ENCODE assay signal across 9 cellular contexts in genomic region chr2:53715568-53715967, GRCh38. TPM values are rescaled to one million over a fixed set of nuclear protein-coding genes. Genes with fewer than 3 reads are reported as not detected.
A peak's percentile ranks its signal among the peaks of the same experiment; 100 is the strongest.
DNase-seq lines count a peak whose midpoint lies in the region; ATAC-seq and TF ChIP-seq lines count a peak whose summit lies in the region.
"Had no signal": no experiment of that assay in that cellular context is flagged by ENCODE, and none has a peak within 500 bp of the region (broad histone marks: within the 10 kb centered on the region; RNA-seq: fewer than 3 reads in every experiment).

No MANE protein-coding gene starts in this region.

- H3K27ac ChIP-seq in left ventricle myocardium inferior (replicated peaks) (no peak overlapping the region), OCI-LY7 (ENCODE audit: low read depth, low read length, poor library complexity, severe bottlenecking) (no peak overlapping the region), upper lobe of right lung (no peak overlapping the region)
- no peak overlapping the region for H3K27ac ChIP-seq in effector memory CD4-positive, alpha-beta T cell (ENCODE audit: insufficient read depth, low read length, poor library complexity, severe bottlenecking)

- no peak overlapping the region for H3K4me2 ChIP-seq in OCI-LY7 (ENCODE audit: low read length)

- no peaks in the 10 kb centered on the region for H3K9me2 ChIP-seq in OCI-LY7 (ENCODE audit: insufficient read depth, low read length)

- H3K4me3 ChIP-seq in left ventricle myocardium inferior (no peak overlapping the region), OCI-LY7 (ENCODE audit: low read depth, low read length, poor library complexity, severe bottlenecking) (no peak overlapping the region), upper lobe of right lung (no peak overlapping the region)
- H3K4me3 ChIP-seq in effector memory CD4-positive, alpha-beta T cell (ENCODE audit: insufficient read depth, low read depth, low read length, poor library complexity, severe bottlenecking): no peak overlapping the region

- DNase-seq in left ventricle myocardium inferior (no peak), Right ventricle myocardium superior (no peak), OCI-LY7 (ENCODE audit: low spot score) (peak; percentile 10), fibroblast of peridontal ligament (ENCODE audit: extremely low read depth) (peak; percentile 25), upper lobe of right lung (no peak), NCI-H226 (no peak)
- DNase-seq in effector memory CD4-positive, alpha-beta T cell: no peak
- DNase-seq: activated CD4-positive, alpha-beta memory T cell treated with anti-CD3 and anti-CD28 coated beads, Interleukin-2, amount 10 ng/mL, durations not matched to agents 7 days and 5 days had no signal

- POLR2A ChIA-PET in OCI-LY7 (lab: Charles Lee): no interaction called here

- no peaks in the 10 kb centered on the region for H3K79me2 ChIP-seq in OCI-LY7 (ENCODE audit: insufficient read depth, low read depth, low read length)

- CTCF ChIA-PET in OCI-LY7 (lab: Charles Lee; ENCODE audit: unreplicated experiment): no interaction called here

- H3K36me3 ChIP-seq in left ventricle myocardium inferior (peaks cover 31% of the 10 kb centered on the region), OCI-LY7 (ENCODE audit: insufficient read depth, low read length) (peaks cover 47% of the 10 kb centered on the region), upper lobe of right lung (peaks cover 15% of the 10 kb centered on the region)
- H3K36me3 ChIP-seq in effector memory CD4-positive, alpha-beta T cell (ENCODE audit: control insufficient read depth, insufficient read depth, low read length): peaks cover 9% of the 10 kb centered on the region

- intact Hi-C loops in left ventricle myocardium inferior (cut with micrococcal nuclease): loop anchor here (10.0 kb wide), 1 partner anchor 291 kb away; no protein-coding TSS in a partner anchor
- intact Hi-C loops in Right ventricle myocardium superior (cut with DNase I): no loop called here
- intact Hi-C loops in OCI-LY7 (cut with micrococcal nuclease; ENCODE audit: unreplicated experiment): no loop called here
- intact Hi-C loops in upper lobe of right lung (cut with DNase I): no loop called here

- no peak for ATAC-seq in Right ventricle myocardium superior (ENCODE audit: poor library complexity)
- ATAC-seq in upper lobe of right lung: no peak
- ATAC-seq in GM19455 (IDR thresholded peaks at IDR 0.05; ENCODE audit: unreplicated experiment): no peak

- H4K20me1 ChIP-seq in OCI-LY7 (ENCODE audit: insufficient read depth, low read length): no peaks in the 10 kb centered on the region

- H3K27me3 ChIP-seq in left ventricle myocardium inferior (ENCODE audit: low read depth) (no peaks in the 10 kb centered on the region), upper lobe of right lung (no peaks in the 10 kb centered on the region)
- H3K27me3 ChIP-seq in effector memory CD4-positive, alpha-beta T cell (replicated peaks; ENCODE audit: control insufficient read depth, insufficient read depth, low read length, poor library complexity, severe bottlenecking): no peaks in the 10 kb centered on the region

- no peaks in the 10 kb centered on the region for H3K4me1 ChIP-seq in left ventricle myocardium inferior
- no peaks in the 10 kb centered on the region for H3K4me1 ChIP-seq in OCI-LY7 (ENCODE audit: insufficient read depth, low read length, poor library complexity, severe bottlenecking)
- no peaks in the 10 kb centered on the region for H3K4me1 ChIP-seq in upper lobe of right lung
- no peaks in the 10 kb centered on the region for H3K4me1 ChIP-seq in effector memory CD4-positive, alpha-beta T cell (ENCODE audit: control insufficient read depth, insufficient read depth, low read length, poor library complexity, severe bottlenecking)

- H3K9me3 ChIP-seq in left ventricle myocardium inferior (replicated peaks) (peaks cover 13% of the 10 kb centered on the region), OCI-LY7 (ENCODE audit: low read length) (no peaks in the 10 kb centered on the region; the same call in 1 of the 2 replicates), upper lobe of right lung (no peaks in the 10 kb centered on the region)
- no peaks in the 10 kb centered on the region for H3K9me3 ChIP-seq in effector memory CD4-positive, alpha-beta T cell (ENCODE audit: control insufficient read depth, low read length)

- no peak overlapping the region for H2AFZ ChIP-seq in OCI-LY7 (ENCODE audit: low read length)

- TF ChIP-seq CTCF in left ventricle myocardium inferior (IDR thresholded peaks at IDR 0.05; ENCODE audit: borderline replicate concordance): peak; percentile 70
- TF ChIP-seq CTCF in OCI-LY7 (conservative IDR thresholded peaks at IDR 0.05; ENCODE audit: low read length): peak; percentile 74
- TF ChIP-seq CTCF in upper lobe of right lung (IDR thresholded peaks at IDR 0.05): peak; percentile 51

- BruUV-seq in OCI-LY7 (replicated peaks; lab: Mats Ljungman, UMichigan): no TSS peak

RNA-seq across cellular contexts. Expression of gene CHAC2, which starts 52.0 kb away (rescaled TPM):
- 3.8 TPM for total RNA-seq in left ventricle myocardium inferior
- 4.0 TPM for total RNA-seq in Right ventricle myocardium superior
- total RNA-seq in OCI-LY7 (2014; rRNA removed; shearing (Covaris generic)): 15.9 and 17.0 TPM in 2 replicates
- total RNA-seq in OCI-LY7 (2022): 13.7 and 13.9 TPM in 2 replicates
- 3.6 TPM for total RNA-seq in upper lobe of right lung

Comparison
In these comparisons a context has a peak if more than half of its experiments do, and no peak if none do; other contexts are left out.
1. DNase-seq: peak in OCI-LY7 (single experiment) and fibroblast of peridontal ligament (single experiment); none in left ventricle myocardium inferior (single experiment), Right ventricle myocardium superior (single experiment), upper lobe of right lung (single experiment), NCI-H226 (single experiment) and effector memory CD4-positive, alpha-beta T cell (0 of 3).
2. Peak in every context shown above with its lines, with median percentiles within 50 percentile points of each other: CTCF ChIP-seq.